3 cellular contexts compared by ENCODE assay signal in the genomic region with DNA sequence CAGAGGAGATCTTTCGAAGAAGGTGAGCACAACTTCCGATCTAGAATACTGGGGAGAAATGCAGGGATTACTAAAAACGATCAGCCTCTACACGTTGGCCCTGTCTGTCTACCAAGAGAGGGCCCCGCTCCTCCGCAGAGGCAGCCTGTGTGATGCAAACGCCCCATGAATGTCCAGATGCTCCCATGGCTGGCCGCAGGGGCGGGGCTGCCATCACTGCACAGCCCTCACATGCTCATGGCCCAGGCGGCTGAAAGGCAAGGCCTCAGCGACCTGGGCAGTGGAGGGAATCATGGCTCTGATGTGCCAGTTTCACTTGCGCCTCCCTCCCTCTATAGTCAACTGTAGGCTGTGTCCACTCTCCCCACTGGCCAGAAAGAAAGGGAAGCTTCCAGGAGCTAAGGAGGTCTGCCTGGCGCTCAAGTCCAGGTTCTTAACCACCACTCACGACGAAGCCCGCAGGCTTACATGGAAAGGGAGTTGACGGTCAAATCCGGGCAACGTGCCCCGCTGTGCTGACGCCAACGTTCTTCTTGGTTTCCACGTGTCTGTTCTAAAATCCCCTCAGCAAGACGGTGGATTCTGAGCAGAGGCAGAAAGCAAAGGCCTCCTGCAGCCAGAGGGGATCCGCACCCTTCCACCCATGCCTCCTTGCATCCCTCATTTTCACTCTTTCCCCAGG.
TF ChIP-seq lines count a peak whose summit lies in the region.

No MANE protein-coding gene starts in this region.

TF ChIP-seq in GM23338, 12 proteins besides CTCF, POLR2A, EP300 and RAD21:
- no peak for TF ChIP-seq POLR2AphosphoS5 (IDR thresholded peaks at IDR 0.05; ENCODE audit: low read depth)
- no peak for TF ChIP-seq ZNF331 (CRISPR knock-in tag; IDR thresholded peaks at IDR 0.05; ENCODE audit: low read depth)
- no peak for TF ChIP-seq JUNB (IDR thresholded peaks at IDR 0.05; ENCODE audit: unreplicated experiment)
- no peak for TF ChIP-seq EZH2 (IDR thresholded peaks at IDR 0.05; ENCODE audit: low read depth, unreplicated experiment)

TF ChIP-seq in K562, 482 proteins besides CTCF, POLR2A, EP300 and RAD21:
- TF ChIP-seq CTBP1 (IDR thresholded peaks at IDR 0.05; ENCODE audit: borderline replicate concordance) (peak; percentile 40; the same call in 1 of the 2 replicates), ETS2 (tag; IDR thresholded peaks at IDR 0.05; ENCODE audit: borderline replicate concordance, poor library complexity, severe bottlenecking) (no peak), BMI1 (IDR thresholded peaks at IDR 0.05; ENCODE audit: low read length) (no peak), L3MBTL2 (IDR thresholded peaks at IDR 0.05) (0 out of 2 replicates have a peak, but pooled peaks have one; percentile 19), MTA1 (IDR thresholded peaks at IDR 0.05; ENCODE audit: borderline replicate concordance) (no peak)

TF ChIP-seq in HepG2, 621 proteins besides CTCF, POLR2A, EP300 and RAD21:
- TF ChIP-seq XBP1 (CRISPR knock-in tag; IDR thresholded peaks at IDR 0.05), result no peak
- TF ChIP-seq ZNF562 (CRISPR knock-in tag; IDR thresholded peaks at IDR 0.05; ENCODE audit: borderline replicate concordance), result no peak
- no peak for TF ChIP-seq TBX3 (IDR thresholded peaks at IDR 0.05; ENCODE audit: borderline replicate concordance)
- TF ChIP-seq, protein P1, sequence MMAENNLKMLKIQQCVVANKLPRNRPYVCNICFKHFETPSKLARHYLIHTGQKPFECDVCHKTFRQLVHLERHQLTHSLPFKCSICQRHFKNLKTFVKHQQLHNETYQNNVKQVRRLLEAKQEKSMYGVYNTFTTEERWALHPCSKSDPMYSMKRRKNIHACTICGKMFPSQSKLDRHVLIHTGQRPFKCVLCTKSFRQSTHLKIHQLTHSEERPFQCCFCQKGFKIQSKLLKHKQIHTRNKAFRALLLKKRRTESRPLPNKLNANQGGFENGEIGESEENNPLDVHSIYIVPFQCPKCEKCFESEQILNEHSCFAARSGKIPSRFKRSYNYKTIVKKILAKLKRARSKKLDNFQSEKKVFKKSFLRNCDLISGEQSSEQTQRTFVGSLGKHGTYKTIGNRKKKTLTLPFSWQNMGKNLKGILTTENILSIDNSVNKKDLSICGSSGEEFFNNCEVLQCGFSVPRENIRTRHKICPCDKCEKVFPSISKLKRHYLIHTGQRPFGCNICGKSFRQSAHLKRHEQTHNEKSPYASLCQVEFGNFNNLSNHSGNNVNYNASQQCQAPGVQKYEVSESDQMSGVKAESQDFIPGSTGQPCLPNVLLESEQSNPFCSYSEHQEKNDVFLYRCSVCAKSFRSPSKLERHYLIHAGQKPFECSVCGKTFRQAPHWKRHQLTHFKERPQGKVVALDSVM (CRISPR knock-in tag; IDR thresholded peaks at IDR 0.05), result no peak
- no peak for TF ChIP-seq RXRB (CRISPR knock-in tag; IDR thresholded peaks at IDR 0.05; ENCODE audit: borderline replicate concordance)
- TF ChIP-seq ZBTB38 (CRISPR knock-in tag; IDR thresholded peaks at IDR 0.05), result 0 out of 2 replicates have a peak, but pooled peaks have one; percentile 34
- TF ChIP-seq, protein P2, sequence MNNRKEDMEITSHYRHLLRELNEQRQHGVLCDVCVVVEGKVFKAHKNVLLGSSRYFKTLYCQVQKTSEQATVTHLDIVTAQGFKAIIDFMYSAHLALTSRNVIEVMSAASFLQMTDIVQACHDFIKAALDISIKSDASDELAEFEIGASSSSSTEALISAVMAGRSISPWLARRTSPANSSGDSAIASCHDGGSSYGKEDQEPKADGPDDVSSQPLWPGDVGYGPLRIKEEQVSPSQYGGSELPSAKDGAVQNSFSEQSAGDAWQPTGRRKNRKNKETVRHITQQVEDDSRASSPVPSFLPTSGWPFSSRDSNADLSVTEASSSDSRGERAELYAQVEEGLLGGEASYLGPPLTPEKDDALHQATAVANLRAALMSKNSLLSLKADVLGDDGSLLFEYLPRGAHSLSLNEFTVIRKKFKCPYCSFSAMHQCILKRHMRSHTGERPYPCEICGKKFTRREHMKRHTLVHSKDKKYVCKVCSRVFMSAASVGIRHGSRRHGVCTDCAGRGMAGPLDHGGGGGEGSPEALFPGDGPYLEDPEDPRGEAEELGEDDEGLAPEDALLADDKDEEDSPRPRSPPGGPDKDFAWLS (CRISPR knock-in tag; IDR thresholded peaks at IDR 0.05; ENCODE audit: borderline replicate concordance), result no peak
- no peak for TF ChIP-seq ZNF234 (CRISPR knock-in tag; conservative IDR thresholded peaks at IDR 0.05)
